ENCODE assay signal across 13 cellular contexts in the genomic region with DNA sequence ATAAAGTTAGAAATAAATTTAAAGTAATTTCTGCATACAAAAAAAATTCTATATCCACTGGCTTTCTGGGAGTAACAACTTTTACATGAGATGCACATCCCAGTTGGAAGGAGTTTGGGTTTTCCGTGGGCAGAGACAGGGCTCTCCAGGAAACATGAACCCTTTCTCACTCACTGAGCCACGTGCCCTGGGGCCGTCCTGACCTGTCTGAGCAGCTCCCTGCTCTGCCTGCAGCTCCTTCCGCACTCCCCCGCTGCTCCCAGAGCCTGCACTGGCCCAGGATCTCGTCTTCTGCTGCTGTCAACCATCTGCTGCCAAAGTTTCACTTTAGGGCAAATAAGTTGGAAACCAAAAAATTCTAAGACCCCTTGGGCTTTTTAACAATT.
DNase-seq lines count a peak whose midpoint lies in the region; ATAC-seq and TF ChIP-seq lines count a peak whose summit lies in the region.
"Had no signal": no experiment of that assay in that cellular context is flagged by ENCODE, and none has a peak within 500 bp of the region (broad histone marks: within the 10 kb centered on the region; RNA-seq: fewer than 3 reads in every experiment).

No MANE protein-coding gene starts in this region.

- WGBS in ovary, 3 donors: 10 to 29% (median 24%) methylated on average over 6 of the region's 6 CpGs

- no peaks in the 10 kb centered on the region for H3K36me3 ChIP-seq in ovary
- no peaks in the 10 kb centered on the region for H3K36me3 ChIP-seq in Peyer's patch

- peak; percentile 91 for ATAC-seq in esophagus mucosa

- peaks cover 9% of the 10 kb centered on the region for H3K4me1 ChIP-seq in ovary (ENCODE audit: insufficient read depth)
- no peaks in the 10 kb centered on the region for H3K4me1 ChIP-seq in Peyer's patch

- H3K4me3 ChIP-seq in ovary (no peak overlapping the region), Peyer's patch (no peak overlapping the region)
- H3K4me3 ChIP-seq: lung had no signal

- H3K27ac ChIP-seq in ovary (no peak overlapping the region), Peyer's patch (no peak overlapping the region)

- H3K27me3 ChIP-seq in ovary (no peaks in the 10 kb centered on the region), Peyer's patch (no peaks in the 10 kb centered on the region)

- no peak for TF ChIP-seq POLR2A in ovary (IDR thresholded peaks at IDR 0.05)
- no peak for TF ChIP-seq POLR2A in Peyer's patch (IDR thresholded peaks at IDR 0.05)

- H3K9me3 ChIP-seq in ovary (no peaks in the 10 kb centered on the region), Peyer's patch (no peaks in the 10 kb centered on the region)

- no peak for TF ChIP-seq CTCF in ovary (IDR thresholded peaks at IDR 0.05)
- no peak for TF ChIP-seq CTCF in Peyer's patch (IDR thresholded peaks at IDR 0.05)

- no peak for TF ChIP-seq EP300 in ovary (IDR thresholded peaks at IDR 0.05)

- peak; percentile 75 for DNase-seq in ELF-1 (ENCODE audit: low read depth, low spot score)
- DNase-seq in NCI-H2171 treated with DMSO at 0.1 percent for 48 hours (lab: John Stamatoyannopoulos, UW): peak; percentile 77
- DNase-seq in ovary: peak in 4 of 5 donors; percentile 54 to 65 (median 58)
- no peak for DNase-seq in COLO829 (ENCODE audit: low spot score)
- no peak for DNase-seq in Peyer's patch
- no peak for DNase-seq in HuH-7.5 (ENCODE audit: low spot score)
- no peak for DNase-seq in NCI-H1436 (lab: John Stamatoyannopoulos, UW)
- DNase-seq: activated CD8-positive, alpha-beta memory T cell treated with anti-CD3 and anti-CD28 coated beads, Interleukin-2, amount 50 U/mL, for 48 hours; CD4-positive, CD25-positive, alpha-beta regulatory T cell; effector CD4-positive, alpha-beta T cell; NCI-H2081 had no signal

- intact Hi-C loops in ovary (cut with DNase I): loop anchor here in 2 of 4 donors (10.0 kb wide), 1 partner anchor 164 kb away; the partner anchor contains the start of gene DIP2C (in 2 of the 2)

Comparison
In these comparisons a context has a peak if more than half of its experiments do, and no peak if none do; other contexts are left out.
1. DNase-seq: peak in ELF-1 (single experiment), NCI-H2171 treated with DMSO at 0.1 percent for 48 hours (single experiment) and ovary (4 of 5); none in COLO829 (single experiment), Peyer's patch (0 of 3), HuH-7.5 (single experiment) and NCI-H1436 (single experiment).